In genomic region chr7:82594665-82595064, GRCh38 we compare ENCODE assay signal across 1 cellular context.
TF ChIP-seq lines count a peak whose summit lies in the region.

No MANE protein-coding gene starts in this region.

TF ChIP-seq in WTC11, 78 proteins besides CTCF, POLR2A, EP300 and RAD21 (continued from another document):
- TF ChIP-seq ATF2 (CRISPR knock-in tag; IDR thresholded peaks at IDR 0.05; ENCODE audit: borderline replicate concordance, low read depth) (no peak), NFE2L1 (CRISPR knock-in tag; IDR thresholded peaks at IDR 0.05) (no peak), NFATC4 (CRISPR knock-in tag; IDR thresholded peaks at IDR 0.05) (no peak), ATF6 (CRISPR knock-in tag; IDR thresholded peaks at IDR 0.05) (no peak), GRHL2 (CRISPR knock-in tag; IDR thresholded peaks at IDR 0.05; ENCODE audit: insufficient replicate concordance, severe bottlenecking) (no peak), E2F1 (CRISPR knock-in tag; IDR thresholded peaks at IDR 0.05) (no peak), JUN (CRISPR knock-in tag; IDR thresholded peaks at IDR 0.05) (no peak), TEAD1 (CRISPR knock-in tag; IDR thresholded peaks at IDR 0.05) (no peak), PRDM15 (CRISPR knock-in tag; IDR thresholded peaks at IDR 0.05) (no peak), SMAD3 (CRISPR knock-in tag; IDR thresholded peaks at IDR 0.05; ENCODE audit: borderline replicate concordance) (no peak)
